In genomic region chr4:128454281-128455075, GRCh38 we compare ENCODE assay signal across 8 cellular contexts.
DNase-seq lines count a peak whose midpoint lies in the region; ATAC-seq and TF ChIP-seq lines count a peak whose summit lies in the region.

No MANE protein-coding gene starts in this region.

- no peaks in the 10 kb centered on the region for H3K4me1 ChIP-seq in HCT116 (ENCODE audit: control insufficient read depth in 1 of 2, insufficient read depth in 2 of 2, low read length in 2 of 2)
- H3K4me1 ChIP-seq in foreskin keratinocyte, result peaks cover 4% of the 10 kb centered on the region
- peaks cover 48% of the 10 kb centered on the region for H3K4me1 ChIP-seq in osteoblast (ENCODE audit: insufficient read depth, low read length)

- H3K79me2 ChIP-seq in HCT116 (ENCODE audit: insufficient read depth, low read length) (no peaks in the 10 kb centered on the region), osteoblast (ENCODE audit: insufficient read depth, low read length) (no peaks in the 10 kb centered on the region)

- POLR2A ChIA-PET in HCT116 (lab: Charles Lee), result no interaction called here
- POLR2A ChIA-PET in RWPE1 (lab: Yijun Ruan, JAX; ENCODE audit: low non-redundant PET), result no interaction called here

- ATAC-seq in HCT116 (peak; percentile 100), foreskin keratinocyte (peak; percentile 98)

- no peak overlapping the region for H3K27ac ChIP-seq in HCT116 (ENCODE audit: low read depth, low read length)
- H3K27ac ChIP-seq in RWPE1, result no peak overlapping the region
- H3K27ac ChIP-seq in foreskin keratinocyte, result no peak overlapping the region
- H3K27ac ChIP-seq in osteoblast (ENCODE audit: low read depth, low read length), result peak overlapping the region; percentile 86

- no TSS peak for BruUV-seq in HCT116 (replicated peaks; lab: Mats Ljungman, UMichigan)

- no peak for TF ChIP-seq POLR2A in HCT116 (IDR thresholded peaks at IDR 0.05; ENCODE audit: borderline replicate concordance, extremely low read depth, insufficient read depth, insufficient read length)

- H2AFZ ChIP-seq in HCT116 (ENCODE audit: low read depth, low read length, poor library complexity, severe bottlenecking), result no peak overlapping the region
- H2AFZ ChIP-seq in osteoblast (ENCODE audit: low read length), result no peak overlapping the region

- no peak overlapping the region for H3K4me3 Mint-ChIP-seq in activated T-helper 2 cell treated with anti-CD3 and anti-CD28 coated beads, Interferon-gamma antibody, Interleukin-2, Interleukin-4, amounts not matched to agents 10 μg/mL and 5 μg/mL and 100 μg/mL, durations not matched to agents 14 hours and 24 hours and 36 hours (ENCODE audit: low read depth)
- no peak overlapping the region for H3K4me3 Mint-ChIP-seq in type B pancreatic cell

- H3K4me2 ChIP-seq in HCT116 (ENCODE audit: low read length) (peak overlapping the region; percentile 9; the same call in 1 of the 2 replicates), osteoblast (ENCODE audit: insufficient read depth, low read length) (peak overlapping the region; percentile 73)

- intact Hi-C loops in HCT116 (cut with micrococcal nuclease), result loop anchor here (1.0 to 5.0 kb wide), 3 partner anchors 98 to 409 kb away; no protein-coding TSS in a partner anchor
- intact Hi-C loops in activated T-helper 2 cell treated with anti-CD3 and anti-CD28 coated beads, Interferon-gamma antibody, Interleukin-2, Interleukin-4, amounts not matched to agents 10 μg/mL and 5 μg/mL and 100 μg/mL, durations not matched to agents 14 hours and 24 hours and 36 hours (cut with micrococcal nuclease), result loop anchor here (1.0 to 10.0 kb wide), 6 partner anchors 58 to 408 kb away; partner anchors contain the start of gene JADE1

- H3K4me1 Mint-ChIP-seq in activated T-helper 2 cell treated with anti-CD3 and anti-CD28 coated beads, Interferon-gamma antibody, Interleukin-2, Interleukin-4, amounts not matched to agents 10 μg/mL and 5 μg/mL and 100 μg/mL, durations not matched to agents 14 hours and 24 hours and 36 hours (ENCODE audit: low read depth), result peaks cover 10% of the 10 kb centered on the region
- H3K4me1 Mint-ChIP-seq in type B pancreatic cell (ENCODE audit: unreplicated experiment), result peaks cover 12% of the 10 kb centered on the region

- no peaks in the 10 kb centered on the region for H3K9me3 ChIP-seq in HCT116 (ENCODE audit: control insufficient read depth in 1 of 2, insufficient read depth in 1 of 2, low read depth in 1 of 2, low read length in 2 of 2)
- H3K9me3 ChIP-seq in MG63, result no peaks in the 10 kb centered on the region
- H3K9me3 ChIP-seq in osteoblast (ENCODE audit: low read depth, low read length), result no peaks in the 10 kb centered on the region

- no peaks in the 10 kb centered on the region for H3K27me3 ChIP-seq in GM06990 (replicated peaks; ENCODE audit: control insufficient read depth, insufficient read depth, low read length)
- no peaks in the 10 kb centered on the region; the same call in 1 of the 2 replicates for H3K27me3 ChIP-seq in HCT116 (ENCODE audit: insufficient read depth, low read length)
- H3K27me3 ChIP-seq in MG63, result no peaks in the 10 kb centered on the region
- no peaks in the 10 kb centered on the region for H3K27me3 ChIP-seq in foreskin keratinocyte
- H3K27me3 ChIP-seq in osteoblast (ENCODE audit: insufficient read depth, low read length), result no peaks in the 10 kb centered on the region

- H3K27me3 Mint-ChIP-seq in activated T-helper 2 cell treated with anti-CD3 and anti-CD28 coated beads, Interferon-gamma antibody, Interleukin-2, Interleukin-4, amounts not matched to agents 10 μg/mL and 5 μg/mL and 100 μg/mL, durations not matched to agents 14 hours and 24 hours and 36 hours (ENCODE audit: low read depth), result peaks cover 2% of the 10 kb centered on the region
- H3K27me3 Mint-ChIP-seq in type B pancreatic cell, result peaks cover 6% of the 10 kb centered on the region

- RAD21 ChIA-PET in HCT116 (lab: Charles Lee; ENCODE audit: low non-redundant PET in 1 of 2, low total read pairs in 2 of 2, uncharacterized antibody in 2 of 2, unreplicated experiment in 2 of 2), result interaction anchor here (0.7 to 1.1 kb wide), 2 partner anchors 8 to 27 kb away, joined by 3 to 4 read pairs; no protein-coding TSS in a partner anchor

- no peaks in the 10 kb centered on the region for H3K9me3 Mint-ChIP-seq in activated T-helper 2 cell treated with anti-CD3 and anti-CD28 coated beads, Interferon-gamma antibody, Interleukin-2, Interleukin-4, amounts not matched to agents 10 μg/mL and 5 μg/mL and 100 μg/mL, durations not matched to agents 14 hours and 24 hours and 36 hours
- no peaks in the 10 kb centered on the region for H3K9me3 Mint-ChIP-seq in type B pancreatic cell

- no peak overlapping the region for H3K27ac Mint-ChIP-seq in activated T-helper 2 cell treated with anti-CD3 and anti-CD28 coated beads, Interferon-gamma antibody, Interleukin-2, Interleukin-4, amounts not matched to agents 10 μg/mL and 5 μg/mL and 100 μg/mL, durations not matched to agents 14 hours and 24 hours and 36 hours
- H3K27ac Mint-ChIP-seq in type B pancreatic cell, result no peak overlapping the region

- H3K36me3 ChIP-seq in GM06990 (ENCODE audit: control insufficient read depth, insufficient read depth, low read length) (no peaks in the 10 kb centered on the region), HCT116 (ENCODE audit: control insufficient read depth in 1 of 2, insufficient read depth in 2 of 2, low read length in 2 of 2) (no peaks in the 10 kb centered on the region), MG63 (no peaks in the 10 kb centered on the region), osteoblast (ENCODE audit: insufficient read depth, low read length) (no peaks in the 10 kb centered on the region)

- H3K9me2 ChIP-seq in HCT116 (ENCODE audit: insufficient read depth), result no peaks in the 10 kb centered on the region

- CTCF ChIA-PET in HCT116 (lab: Charles Lee) (interaction anchor here (0.6 to 2.0 kb wide), 16 partner anchors 15 to 407 kb away, joined by 3 to 17 read pairs (median 3); no protein-coding TSS in a partner anchor), RWPE1 (lab: Yijun Ruan, JAX) (interaction anchor here (0.5 to 1.3 kb wide), 16 partner anchors 8 to 755 kb away, joined by 3 to 8 read pairs (median 4); no protein-coding TSS in a partner anchor)

- no peak overlapping the region for H3K9ac ChIP-seq in HCT116 (ENCODE audit: low read length)

- no peaks in the 10 kb centered on the region for H3K36me3 Mint-ChIP-seq in activated T-helper 2 cell treated with anti-CD3 and anti-CD28 coated beads, Interferon-gamma antibody, Interleukin-2, Interleukin-4, amounts not matched to agents 10 μg/mL and 5 μg/mL and 100 μg/mL, durations not matched to agents 14 hours and 24 hours and 36 hours (ENCODE audit: low read depth)
- no peaks in the 10 kb centered on the region for H3K36me3 Mint-ChIP-seq in type B pancreatic cell

- DNase-seq in GM06990 (ENCODE audit: extremely low read depth, insufficient read length), result peak; percentile 55
- DNase-seq in HCT116 (ENCODE audit: low read depth, low spot score), result peak; percentile 75
- peak; percentile 83 for DNase-seq in MG63
- peak; percentile 92 for DNase-seq in RWPE1 (ENCODE audit: low spot score)
- peak; percentile 41 for DNase-seq in activated T-helper 2 cell treated with anti-CD3 and anti-CD28 coated beads, Interferon-gamma antibody, Interleukin-2, Interleukin-4, amounts not matched to agents 10 μg/mL and 5 μg/mL and 100 μg/mL, durations not matched to agents 14 hours and 24 hours and 36 hours (ENCODE audit: low spot score)
- peak; percentile 70 to 87 for DNase-seq in foreskin keratinocyte
- DNase-seq in osteoblast (ENCODE audit: insufficient read length, low spot score, missing footprints), result peak; percentile 95
- DNase-seq in type B pancreatic cell (ENCODE audit: extremely low spot score, unreplicated experiment), result peak; percentile 78

- H3K4me3 ChIP-seq in GM06990 (replicated peaks; ENCODE audit: low read depth, low read length) (no peak overlapping the region), HCT116 (replicated peaks in 1 of 2; ENCODE audit: low read depth in 1 of 2, low read length in 2 of 2) (no peak overlapping the region), MG63 (no peak overlapping the region), osteoblast (ENCODE audit: insufficient read depth, low read length) (peak overlapping the region; percentile 53)

- TF ChIP-seq CTCF in GM06990 (IDR thresholded peaks at IDR 0.05; ENCODE audit: insufficient read depth, low read length, poor library complexity, severe bottlenecking), result peak; percentile 83
- TF ChIP-seq CTCF in HCT116 (IDR thresholded peaks at IDR 0.05 in 2 of 3, conservative IDR thresholded peaks at IDR 0.05 in 1 of 3; ENCODE audit: borderline replicate concordance in 1 of 3, insufficient read depth in 1 of 3, low read depth in 2 of 3, low read length in 2 of 3), result peak; percentile 60 to 84 (median 81); a peak in 5 of 6 replicates
- TF ChIP-seq CTCF in RWPE1 (conservative IDR thresholded peaks at IDR 0.05; ENCODE audit: low read depth), result peak; percentile 85
- peak; percentile 95 for TF ChIP-seq CTCF in foreskin keratinocyte (conservative IDR thresholded peaks at IDR 0.05)
- TF ChIP-seq CTCF in osteoblast (IDR thresholded peaks at IDR 0.05; ENCODE audit: extremely low read depth, low read depth, low read length), result peak; percentile 94
- peak; percentile 84 for TF ChIP-seq CTCF in type B pancreatic cell (conservative IDR thresholded peaks at IDR 0.05)

- H4K20me1 ChIP-seq in HCT116 (ENCODE audit: insufficient read depth) (no peaks in the 10 kb centered on the region), osteoblast (ENCODE audit: insufficient read depth, low read length) (no peaks in the 10 kb centered on the region)

- peak; percentile 89 for TF ChIP-seq RAD21 in HCT116 (IDR thresholded peaks at IDR 0.05; ENCODE audit: low read depth)

TF ChIP-seq in HCT116, 20 proteins besides CTCF, POLR2A, EP300 and RAD21 (continues in another document):
- TF ChIP-seq EZH2phosphoT487 (IDR thresholded peaks at IDR 0.05; ENCODE audit: borderline replicate concordance), result no peak

Comparison
In these comparisons a context has a peak if more than half of its experiments do, and no peak if none do; other contexts are left out.
1. DNase-seq: peak in every context shown above with its lines; median percentile 95 in osteoblast; 92 in RWPE1; 83 in MG63; 78 in foreskin keratinocyte; 78 in type B pancreatic cell; 75 in HCT116; 55 in GM06990; 41 in activated T-helper 2 cell treated with anti-CD3 and anti-CD28 coated beads, Interferon-gamma antibody, Interleukin-2, Interleukin-4, amounts not matched to agents 10 μg/mL and 5 μg/mL and 100 μg/mL, durations not matched to agents 14 hours and 24 hours and 36 hours.